ENCODE assay signal across 8 cellular contexts in the genomic region with DNA sequence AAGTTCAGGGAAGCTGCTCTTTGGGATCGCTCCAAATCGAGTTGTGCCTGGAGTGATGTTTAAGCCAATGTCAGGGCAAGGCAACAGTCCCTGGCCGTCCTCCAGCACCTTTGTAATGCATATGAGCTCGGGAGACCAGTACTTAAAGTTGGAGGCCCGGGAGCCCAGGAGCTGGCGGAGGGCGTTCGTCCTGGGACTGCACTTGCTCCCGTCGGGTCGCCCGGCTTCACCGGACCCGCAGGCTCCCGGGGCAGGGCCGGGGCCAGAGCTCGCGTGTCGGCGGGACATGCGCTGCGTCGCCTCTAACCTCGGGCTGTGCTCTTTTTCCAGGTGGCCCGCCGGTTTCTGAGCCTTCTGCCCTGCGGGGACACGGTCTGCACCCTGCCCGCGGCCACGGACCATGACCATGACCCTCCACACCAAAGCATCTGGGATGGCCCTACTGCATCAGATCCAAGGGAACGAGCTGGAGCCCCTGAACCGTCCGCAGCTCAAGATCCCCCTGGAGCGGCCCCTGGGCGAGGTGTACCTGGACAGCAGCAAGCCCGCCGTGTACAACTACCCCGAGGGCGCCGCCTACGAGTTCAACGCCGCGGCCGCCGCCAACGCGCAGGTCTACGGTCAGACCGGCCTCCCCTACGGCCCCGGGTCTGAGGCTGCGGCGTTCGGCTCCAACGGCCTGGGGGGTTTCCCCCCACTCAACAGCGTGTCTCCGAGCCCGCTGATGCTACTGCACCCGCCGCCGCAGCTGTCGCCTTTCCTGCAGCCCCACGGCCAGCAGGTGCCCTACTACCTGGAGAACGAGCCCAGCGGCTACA. TPM values are rescaled to one million over a fixed set of nuclear protein-coding genes. Genes with fewer than 3 reads are reported as not detected.
DNase-seq lines count a peak whose midpoint lies in the region; ATAC-seq, FAIRE-seq and TF ChIP-seq lines count a peak whose summit lies in the region.

A gene (plus strand): TSS at position 170 of the 818 bp plus-strand sequence. CDS start 231 bp downstream, at position 401.

- intact Hi-C loops in K562 (cut with micrococcal nuclease): no loop called here

- POLR2A ChIA-PET in HEK293T (lab: Yijun Ruan, JAX) (no interaction called here), K562 (lab: Yijun Ruan, JAX) (interaction anchor here (0.7 kb wide), 1 partner anchor 11 kb away, joined by 3 read pairs; no protein-coding TSS in a partner anchor)

- H3K9me1 ChIP-seq in K562 (ENCODE audit: control insufficient read depth, insufficient read depth, low read length): no peaks in the 10 kb centered on the region
- H3K9me1 ChIP-seq in keratinocyte (ENCODE audit: control insufficient read depth, extremely low read depth, insufficient read depth, low read length): no peaks in the 10 kb centered on the region

- DNase-seq in HEK293T (ENCODE audit: extremely low spot score): peak; percentile 16
- no peak for DNase-seq in K562 (ENCODE audit: extremely low read depth in 1 of 4, low spot score in 3 of 4)
- no peak for DNase-seq in keratinocyte (ENCODE audit: low read depth, low spot score)
- peak; percentile 30 for DNase-seq in stromal cell of bone marrow (ENCODE audit: low read depth)
- DNase-seq in globus pallidus (ENCODE audit: low spot score): no peak
- no peak for DNase-seq in NCI-H526 treated with DMSO at 0.1 percent for 48 hours (lab: John Stamatoyannopoulos, UW)
- no peak for DNase-seq in activated effector memory CD4-positive, alpha-beta T cell treated with anti-CD3 and anti-CD28 coated beads, Interleukin-2, amount 50 U/mL, for 16 hours

- no peak within 1 kb of the TSS for H3K27ac ChIP-seq in ACC112 (ENCODE audit: low read depth, low read length)
- no peak within 1 kb of the TSS for H3K27ac ChIP-seq in K562 (ENCODE audit: extremely low read depth, low read depth, low read length)
- no peak within 1 kb of the TSS for H3K27ac ChIP-seq in keratinocyte (ENCODE audit: control insufficient read depth, insufficient read depth, low read length)

- peaks cover 10% of the 10 kb centered on the region for H3K4me1 ChIP-seq in ACC112 (ENCODE audit: control insufficient read depth, insufficient read depth, low read length, unreplicated experiment)
- H3K4me1 ChIP-seq in K562 (replicated peaks in 1 of 2; ENCODE audit: control insufficient read depth in 2 of 2, insufficient read depth in 2 of 2, low read length in 2 of 2): peaks cover 0 to 7% of the 10 kb centered on the region in 2 experiments; a peak in 1 of 5 replicates
- H3K4me1 ChIP-seq in keratinocyte (ENCODE audit: control insufficient read depth, extremely low read depth, insufficient read depth, low read length): peaks cover 15% of the 10 kb centered on the region

- no peak within 1 kb of the TSS for H3K9ac ChIP-seq in K562 (ENCODE audit: insufficient read depth in 1 of 2, low read depth in 2 of 2, low read length in 2 of 2)
- no peak within 1 kb of the TSS for H3K9ac ChIP-seq in keratinocyte (ENCODE audit: control insufficient read depth, extremely low read depth, insufficient read depth, low read length)

- H3K4me2 ChIP-seq in K562 (ENCODE audit: insufficient read depth, low read length) (no peak within 1 kb of the TSS), keratinocyte (ENCODE audit: control insufficient read depth, extremely low read depth, insufficient read depth, low read depth, low read length) (peak within 1 kb of the TSS; percentile 85)

- no peak for TF ChIP-seq CTCF in K562 (IDR thresholded peaks at IDR 0.05 in 2 of 3, conservative IDR thresholded peaks at IDR 0.05 in 1 of 3; ENCODE audit: insufficient read depth in 2 of 3, low read depth in 1 of 3, low read length in 3 of 3)
- no peak for TF ChIP-seq CTCF in keratinocyte (optimal IDR thresholded peaks at IDR 0.05 in 1 of 3, IDR thresholded peaks at IDR 0.05 in 1 of 3, conservative IDR thresholded peaks at IDR 0.05 in 1 of 3; ENCODE audit: extremely low read depth in 1 of 3, insufficient read depth in 2 of 3, low read length in 3 of 3)

- H3K36me3 ChIP-seq in ACC112 (ENCODE audit: insufficient read depth, low read length) (no peaks in the 10 kb centered on the region), K562 (ENCODE audit: control insufficient read depth, insufficient read depth, low read length) (no peaks in the 10 kb centered on the region), keratinocyte (ENCODE audit: control insufficient read depth in 2 of 2, extremely low read depth in 1 of 2, insufficient read depth in 2 of 2, low read length in 2 of 2) (no peaks in the 10 kb centered on the region)

- TF ChIP-seq RAD21 in K562 (CRISPR knock-in tag; conservative IDR thresholded peaks at IDR 0.05 in 1 of 2, IDR thresholded peaks at IDR 0.05 in 1 of 2): no peak

- H3K27me3 ChIP-seq in ACC112 (ENCODE audit: insufficient read depth, low read length) (peaks cover 20% of the 10 kb centered on the region), K562 (ENCODE audit: control insufficient read depth in 2 of 2, insufficient read depth in 2 of 2, low read length in 2 of 2) (peaks cover 13 to 29% of the 10 kb centered on the region in 2 experiments; a peak in 4 of 5 replicates), keratinocyte (ENCODE audit: control insufficient read depth, extremely low read depth, insufficient read depth, low read length) (peaks cover 52% of the 10 kb centered on the region)

- dilution Hi-C loops in keratinocyte (cut with MboI; ENCODE audit: extremely low pct_ligation_motif_present, low sequenced_read_pairs): no loop called here

- BruUV-seq in K562 (replicated peaks; lab: Mats Ljungman, UMichigan): no TSS peak

- H2AFZ ChIP-seq in ACC112 (ENCODE audit: low read length, unreplicated experiment) (peak within 1 kb of the TSS; percentile 35), K562 (ENCODE audit: low read depth, low read length) (no peak within 1 kb of the TSS), keratinocyte (ENCODE audit: control insufficient read depth, low read length) (peak within 1 kb of the TSS; percentile 26)

- FAIRE-seq in K562 (lab: Jason Lieb, UNC) (no peak), keratinocyte (lab: Jason Lieb, UNC) (no peak)

- in situ Hi-C loops in K562 (cut with MboI): no loop called here

- CTCF ChIA-PET in HEK293T (lab: Yijun Ruan, JAX) (no interaction called here), K562 (lab: Yijun Ruan, JAX; ENCODE audit: low intra/inter-chr PET ratio) (no interaction called here)

- peak; percentile 27; the same call in 2 of the 3 replicates for ATAC-seq in K562

- TF ChIP-seq POLR2A in K562 (conservative IDR thresholded peaks at IDR 0.05): no peak

- TF ChIP-seq EP300 in K562 (IDR thresholded peaks at IDR 0.05; ENCODE audit: low read length): no peak

- H3K9me3 ChIP-seq in K562 (replicated peaks; ENCODE audit: control insufficient read depth, insufficient read depth, low read depth, low read length) (no peaks in the 10 kb centered on the region), keratinocyte (ENCODE audit: control insufficient read depth, low read depth, low read length) (no peaks in the 10 kb centered on the region)

- H3K4me3 ChIP-seq in ACC112 (ENCODE audit: low read depth, low read length) (peak within 1 kb of the TSS; percentile 59), K562 (no peak within 1 kb of the TSS), keratinocyte (ENCODE audit: control insufficient read depth in 2 of 3, extremely low read depth in 1 of 3, insufficient read depth in 2 of 3, low read depth in 1 of 3, low read length in 3 of 3) (peak within 1 kb of the TSS; percentile 17 to 45 (median 40))

- WGBS in K562 (ENCODE audit: insufficient coverage, low coverage, missing lambda C conversion rate): 9% methylated on average over 63 of the region's 67 CpGs

- H3K79me2 ChIP-seq in ACC112 (ENCODE audit: control insufficient read depth, insufficient read depth, low read length, unreplicated experiment) (no peaks in the 10 kb centered on the region), K562 (ENCODE audit: control insufficient read depth, insufficient read depth, low read length) (no peaks in the 10 kb centered on the region), keratinocyte (ENCODE audit: control insufficient read depth, insufficient read depth, low read length) (no peaks in the 10 kb centered on the region)

- H4K20me1 ChIP-seq in K562 (replicated peaks; ENCODE audit: control insufficient read depth, insufficient read depth, low read length): no peaks in the 10 kb centered on the region
- H4K20me1 ChIP-seq in keratinocyte (ENCODE audit: control insufficient read depth, extremely low read depth, insufficient read depth, low read length): no peaks in the 10 kb centered on the region

TF ChIP-seq in HEK293T, 16 proteins besides CTCF, POLR2A, EP300 and RAD21 (continues in another document):
- TF ChIP-seq ZNF384 (IDR thresholded peaks at IDR 0.05): no peak
- TF ChIP-seq ELF4 (IDR thresholded peaks at IDR 0.05): no peak

TF ChIP-seq in K562, 482 proteins besides CTCF, POLR2A, EP300 and RAD21 (continues in another document):
- TF ChIP-seq ZBTB7A (IDR thresholded peaks at IDR 0.05; ENCODE audit: borderline replicate concordance, control insufficient read depth, low read depth, low read length): no peak

RNA-seq across cellular contexts. Expression of the gene that starts here (rescaled TPM):
- total RNA-seq in K562 (2011; cell fraction: chromatin; rRNA removed; ENCODE audit: low replicate concordance): 0.12 TPM in 1 of 2 replicates, not detected in the other
- total RNA-seq in K562 (2011; cell fraction: nucleolus; rRNA removed): 0.92 TPM in 1 of 2 replicates, not detected in the other
- 0.22 TPM in 1 of 2 replicates, not detected in the other for total RNA-seq in K562 (2011; cell fraction: nucleoplasm; rRNA removed)
- total RNA-seq in K562 (2014; rRNA removed) (0.09 and 0.41 TPM in 2 replicates), K562 (2014; rRNA removed; fragmentation: Illumina TruSeq; extraction: Trizol) (0.10 and 0.22 TPM in 2 replicates), K562 (2015; rRNA removed; fragmentation: Illumina TruSeq; extraction: Trizol) (0.11 and 0.18 TPM in 2 replicates), K562 (2021) (0.27 and 0.31 TPM in 2 replicates)
- polyA plus RNA-seq in K562 (2011; rRNA removed) (not detected in 2 replicates), K562 (2014; fragmentation: Illumina TruSeq; extraction: Trizol) (0.03 and 0.04 TPM in 2 replicates), K562 (2014; fragmentation: Nextera tagmentation; extraction: Ambion mirVana) (under 1 TPM; 0.03 TPM), K562 (2014; rRNA removed) (0.07 and 0.55 TPM in 2 replicates), keratinocyte (0.17 to 0.77 TPM (median 0.22 TPM) in 3 replicates)
- polyA plus RNA-seq in K562 (2011; cell fraction: cytosol; rRNA removed): not detected in 2 replicates
- polyA plus RNA-seq in K562 (2011; cell fraction: nucleus; rRNA removed): not detected in 2 replicates
- 0.09 and 0.18 TPM in 2 replicates for polyA plus RNA-seq in K562 (2012)
- polyA minus RNA-seq in K562 (2011; rRNA and poly(A)+ RNA removed): not detected in 2 replicates
- polyA minus RNA-seq in K562 (2011; cell fraction: cytosol; rRNA and poly(A)+ RNA removed): not detected in 2 replicates
- polyA minus RNA-seq in K562 (2011; cell fraction: nucleus; rRNA and poly(A)+ RNA removed): not detected in 2 replicates
- polyA plus RNA-seq in keratinocyte (2011; ENCODE audit: low read depth): not detected
- 0.10 and 0.23 TPM in 2 replicates for polyA plus RNA-seq in keratinocyte (2011; cell fraction: cytosol; rRNA removed)
- 0.45 and 0.49 TPM in 2 replicates for polyA plus RNA-seq in keratinocyte (2011; cell fraction: nucleus; rRNA removed)
- polyA plus RNA-seq in keratinocyte (2012; ENCODE audit: low replicate concordance): 0.08 and 0.19 TPM in 2 replicates
- 0.13 to 1.8 TPM (median 1.7 TPM) in 3 replicates for polyA minus RNA-seq in keratinocyte
- not detected for polyA minus RNA-seq in keratinocyte (2011; cell fraction: cytosol; rRNA and poly(A)+ RNA removed)
- 1.2 and 1.6 TPM in 2 replicates for polyA minus RNA-seq in keratinocyte (2011; cell fraction: nucleus; rRNA and poly(A)+ RNA removed)

Comparison
In these comparisons a context has a peak if more than half of its experiments do, and no peak if none do; other contexts are left out.
1. Peak in ATAC-seq in K562; RNA of the gene not detected or under 1 TPM.
2. DNase-seq: peak in HEK293T (single experiment) and stromal cell of bone marrow (single experiment); none in K562 (0 of 4), keratinocyte (single experiment), globus pallidus (single experiment), NCI-H526 treated with DMSO at 0.1 percent for 48 hours (single experiment) and activated effector memory CD4-positive, alpha-beta T cell treated with anti-CD3 and anti-CD28 coated beads, Interleukin-2, amount 50 U/mL, for 16 hours (single experiment).